8 cellular contexts compared by ENCODE assay signal in genomic region chr17:8190506-8190905, GRCh38. TPM values are rescaled to one million over a fixed set of nuclear protein-coding genes. Genes with fewer than 3 reads are reported as not detected.
DNase-seq lines count a peak whose midpoint lies in the region; ATAC-seq and TF ChIP-seq lines count a peak whose summit lies in the region.

No MANE protein-coding gene starts in this region.

- H2BK12ac ChIP-seq in neuronal stem cell (ENCODE audit: low read length) = no peak overlapping the region

- H3K4me3 ChIP-seq in CD8-positive, alpha-beta T cell (ENCODE audit: low read depth, low read length) = peak overlapping the region; percentile 32
- H3K4me3 ChIP-seq in NT2/D1 (ENCODE audit: insufficient read length, low read depth) (no peak overlapping the region), neuronal stem cell (ENCODE audit: low read length in 2 of 2) (peak overlapping the region in 1 of 2 donors; percentile 69)
- peak overlapping the region; percentile 23 for H3K4me3 ChIP-seq in effector memory CD4-positive, alpha-beta T cell (ENCODE audit: insufficient read depth, low read depth, low read length, poor library complexity, severe bottlenecking)

- no peak overlapping the region for H3K14ac ChIP-seq in neuronal stem cell (ENCODE audit: low read length)

- peaks cover 9% of the 10 kb centered on the region for H3K79me1 ChIP-seq in neuronal stem cell (ENCODE audit: low read depth, low read length)

- H3K9ac ChIP-seq in NT2/D1 (ENCODE audit: insufficient read length, low read depth) (peak overlapping the region; percentile 50), neuronal stem cell (ENCODE audit: low read depth, low read length, poor library complexity) (no peak overlapping the region)

- H4K91ac ChIP-seq in neuronal stem cell (ENCODE audit: low read depth, low read length, poor library complexity) = no peak overlapping the region

- H3K18ac ChIP-seq in neuronal stem cell (ENCODE audit: low read length) = no peak overlapping the region

- POLR2A ChIA-PET in CD8-positive, alpha-beta T cell (lab: Charles Lee) = interaction anchor here (0.9 to 10.4 kb wide), 10 partner anchors 9 to 105 kb away, joined by 3 to 213 read pairs (median 14); partner anchors contain the start of genes AURKB, CTC1, PFAS and RANGRF

- H3K27me3 Mint-ChIP-seq in CD8-positive, alpha-beta T cell (ENCODE audit: low read depth) = no peaks in the 10 kb centered on the region

- no peaks in the 10 kb centered on the region for H3K9me3 ChIP-seq in CD8-positive, alpha-beta T cell (ENCODE audit: low read length)
- no peaks in the 10 kb centered on the region for H3K9me3 ChIP-seq in NT2/D1 (ENCODE audit: insufficient read depth, low read length)
- H3K9me3 ChIP-seq in effector memory CD4-positive, alpha-beta T cell (ENCODE audit: control insufficient read depth, low read length) = no peaks in the 10 kb centered on the region
- H3K9me3 ChIP-seq in neuronal stem cell (replicated peaks in 1 of 2; ENCODE audit: control insufficient read depth in 2 of 2, insufficient read depth in 1 of 2, low read depth in 1 of 2, low read length in 2 of 2) = no peaks in the 10 kb centered on the region

- H3K9me3 Mint-ChIP-seq in CD8-positive, alpha-beta T cell = no peaks in the 10 kb centered on the region

- H3K4me1 ChIP-seq in CD8-positive, alpha-beta T cell (ENCODE audit: insufficient read depth, low read length) = peaks cover 38% of the 10 kb centered on the region
- peaks cover 10% of the 10 kb centered on the region for H3K4me1 ChIP-seq in NT2/D1 (ENCODE audit: insufficient read depth, insufficient read length)
- H3K4me1 ChIP-seq in effector memory CD4-positive, alpha-beta T cell (ENCODE audit: control insufficient read depth, insufficient read depth, low read length, poor library complexity, severe bottlenecking) = peaks cover 34% of the 10 kb centered on the region
- peaks cover 20 to 24% of the 10 kb centered on the region in 2 donors for H3K4me1 ChIP-seq in neuronal stem cell (ENCODE audit: control insufficient read depth in 2 of 2, insufficient read depth in 1 of 2, low read depth in 1 of 2, low read length in 2 of 2)
- H3K4me1 ChIP-seq in foreskin keratinocyte = peaks cover 5% of the 10 kb centered on the region

- H3K36me3 ChIP-seq in CD8-positive, alpha-beta T cell (ENCODE audit: insufficient read depth, low read length) = no peaks in the 10 kb centered on the region
- H3K36me3 ChIP-seq in NT2/D1 (ENCODE audit: insufficient read depth, insufficient read length, low read length) (peaks cover 11% of the 10 kb centered on the region), neuronal stem cell (replicated peaks in 1 of 2; ENCODE audit: control insufficient read depth in 2 of 2, insufficient read depth in 2 of 2, low read length in 2 of 2) (no peaks in the 10 kb centered on the region)
- H3K36me3 ChIP-seq in effector memory CD4-positive, alpha-beta T cell (ENCODE audit: control insufficient read depth, insufficient read depth, low read length) = no peaks in the 10 kb centered on the region

- H4K8ac ChIP-seq in neuronal stem cell (ENCODE audit: low read depth, low read length) = no peak overlapping the region

- H3K4me2 ChIP-seq in neuronal stem cell (ENCODE audit: insufficient read depth, low read length, poor library complexity, severe bottlenecking) = peak overlapping the region; percentile 64

- CTCF ChIA-PET in CD8-positive, alpha-beta T cell (lab: Charles Lee) = interaction anchor here (0.8 to 7.5 kb wide), 8 partner anchors 14 to 110 kb away, joined by 3 to 69 read pairs (median 5); partner anchors contain the start of gene TMEM107

- no peak for ATAC-seq in CD8-positive, alpha-beta T cell
- ATAC-seq in GM19395 (IDR thresholded peaks at IDR 0.05; ENCODE audit: unreplicated experiment) (no peak), foreskin keratinocyte (no peak), HG03565 (IDR thresholded peaks at IDR 0.05; ENCODE audit: unreplicated experiment) (no peak)

- intact Hi-C loops in CD8-positive, alpha-beta T cell (cut with DNase I, micrococcal nuclease) = loop anchor here (1.0 kb wide), 4 partner anchors 10 to 105 kb away; partner anchors contain the start of genes RANGRF (in 1 of the 2) and SLC25A35 (in 1 of the 2)

- no peak overlapping the region for H2BK15ac ChIP-seq in neuronal stem cell (ENCODE audit: low read length)

- DNase-seq in CD8-positive, alpha-beta T cell = peak in 1 of 7 experiments; percentile 19
- no peak for DNase-seq in NT2/D1 (ENCODE audit: low read depth, low spot score)
- no peak for DNase-seq in effector memory CD4-positive, alpha-beta T cell
- no peak for DNase-seq in neuronal stem cell (ENCODE audit: low spot score)
- DNase-seq in DMS79 (lab: John Stamatoyannopoulos, UW) = no peak
- no peak for DNase-seq in foreskin keratinocyte

- H3K4me1 Mint-ChIP-seq in CD8-positive, alpha-beta T cell (ENCODE audit: low read depth) = peaks cover 13% of the 10 kb centered on the region

- peak overlapping the region; percentile 94 for H3K27ac Mint-ChIP-seq in CD8-positive, alpha-beta T cell

- no peak for TF ChIP-seq CTCF in CD8-positive, alpha-beta T cell (IDR thresholded peaks at IDR 0.05)
- TF ChIP-seq CTCF in foreskin keratinocyte (conservative IDR thresholded peaks at IDR 0.05) = no peak

- H3K23ac ChIP-seq in neuronal stem cell (ENCODE audit: low read depth, low read length, poor library complexity) = no peak overlapping the region

- H2BK120ac ChIP-seq in neuronal stem cell (ENCODE audit: low read depth, low read length) = no peak overlapping the region

- H2BK5ac ChIP-seq in neuronal stem cell (ENCODE audit: low read length) = no peak overlapping the region

- WGBS in neuronal stem cell (ENCODE audit: extremely low coverage in 2 of 2, insufficient read length in 2 of 2, insufficient replicate concordance in 1 of 2), 2 donors = no CpG with 5 or more reads among the region's 6 CpGs

- H2AK5ac ChIP-seq in neuronal stem cell (ENCODE audit: low read depth, low read length) = no peak overlapping the region

- H3K27me3 ChIP-seq in CD8-positive, alpha-beta T cell (ENCODE audit: insufficient read depth, low read length) = no peaks in the 10 kb centered on the region
- H3K27me3 ChIP-seq in NT2/D1 (ENCODE audit: insufficient read depth, insufficient read length) = peaks cover 9% of the 10 kb centered on the region
- no peaks in the 10 kb centered on the region for H3K27me3 ChIP-seq in effector memory CD4-positive, alpha-beta T cell (replicated peaks; ENCODE audit: control insufficient read depth, insufficient read depth, low read length, poor library complexity, severe bottlenecking)
- H3K27me3 ChIP-seq in neuronal stem cell (ENCODE audit: control insufficient read depth in 3 of 3, insufficient read depth in 3 of 3, low read depth in 1 of 3, low read length in 3 of 3) = peaks cover 0 to 16% (median 3%) of the 10 kb centered on the region in 3 experiments
- H3K27me3 ChIP-seq in foreskin keratinocyte = no peaks in the 10 kb centered on the region

- no peak overlapping the region for H3K4ac ChIP-seq in neuronal stem cell (ENCODE audit: low read length)

- no peak overlapping the region for H3K27ac ChIP-seq in CD8-positive, alpha-beta T cell (ENCODE audit: low read depth, low read length)
- H3K27ac ChIP-seq in effector memory CD4-positive, alpha-beta T cell (ENCODE audit: insufficient read depth, low read length, poor library complexity, severe bottlenecking) = no peak overlapping the region
- H3K27ac ChIP-seq in neuronal stem cell (replicated peaks; ENCODE audit: low read length) (no peak overlapping the region), foreskin keratinocyte (no peak overlapping the region)

- H3K36me3 Mint-ChIP-seq in CD8-positive, alpha-beta T cell = no peaks in the 10 kb centered on the region

- H2AFZ ChIP-seq in neuronal stem cell (ENCODE audit: low read length) = peak overlapping the region; percentile 94

- peak overlapping the region; percentile 1 for H3K4me3 Mint-ChIP-seq in CD8-positive, alpha-beta T cell

RNA-seq across cellular contexts. Expression of gene BORCS6, which starts 0.5 kb away (rescaled TPM):
- 1 to 10 TPM; 6.1 to 6.7 TPM for total RNA-seq in CD8-positive, alpha-beta T cell
- polyA plus RNA-seq in neuronal stem cell (2013, experiment 1 of 2) = 1.8 TPM
- 1.7 TPM for polyA plus RNA-seq in neuronal stem cell (2013, experiment 2 of 2)
- total RNA-seq in foreskin keratinocyte = 8.0 and 8.5 TPM in 2 replicates
- 8.6 and 9.8 TPM in 2 replicates for polyA plus RNA-seq in foreskin keratinocyte

RNA-seq across cellular contexts. Expression of gene TMEM107, which starts 14.3 kb away (rescaled TPM):
- 10 to 100 TPM; 19.1 to 22.7 TPM for total RNA-seq in CD8-positive, alpha-beta T cell
- 14.8 TPM for polyA plus RNA-seq in neuronal stem cell (2013, experiment 1 of 2)
- polyA plus RNA-seq in neuronal stem cell (2013, experiment 2 of 2) = 15.2 TPM
- 23.0 and 24.9 TPM in 2 replicates for total RNA-seq in foreskin keratinocyte
- 24.1 and 25.4 TPM in 2 replicates for polyA plus RNA-seq in foreskin keratinocyte

RNA-seq across cellular contexts. Expression of gene AURKB, which starts 19.9 kb away (rescaled TPM):
- 1 to 10 TPM in 1 of 2 experiments, under 1 TPM in 1; 0.62 to 1.1 TPM for total RNA-seq in CD8-positive, alpha-beta T cell
- 213 TPM for polyA plus RNA-seq in neuronal stem cell (2013, experiment 1 of 2)
- 209 TPM for polyA plus RNA-seq in neuronal stem cell (2013, experiment 2 of 2)
- total RNA-seq in foreskin keratinocyte = 78.7 and 102 TPM in 2 replicates
- 96.4 and 131 TPM in 2 replicates for polyA plus RNA-seq in foreskin keratinocyte

RNA-seq across cellular contexts. Expression of gene VAMP2, which starts 27.8 kb away (rescaled TPM):
- total RNA-seq in CD8-positive, alpha-beta T cell = 100 to 1,000 TPM; 302 to 303 TPM
- 47.3 TPM for polyA plus RNA-seq in neuronal stem cell (2013, experiment 1 of 2)
- 45.3 TPM for polyA plus RNA-seq in neuronal stem cell (2013, experiment 2 of 2)
- total RNA-seq in foreskin keratinocyte = 5.5 and 6.9 TPM in 2 replicates
- polyA plus RNA-seq in foreskin keratinocyte = 15.2 and 17.7 TPM in 2 replicates

RNA-seq across cellular contexts. Expression of gene PER1, which starts 38.3 kb away (rescaled TPM):
- 1,000 to 10,000 TPM; 1,922 to 1,926 TPM for total RNA-seq in CD8-positive, alpha-beta T cell
- polyA plus RNA-seq in neuronal stem cell (2013, experiment 1 of 2) = 17.0 TPM
- 18.7 TPM for polyA plus RNA-seq in neuronal stem cell (2013, experiment 2 of 2)
- 25.8 and 28.2 TPM in 2 replicates for total RNA-seq in foreskin keratinocyte
- 15.2 and 19.9 TPM in 2 replicates for polyA plus RNA-seq in foreskin keratinocyte

Comparison
In these comparisons a context has a peak if more than half of its experiments do, and no peak if none do; other contexts are left out.
1. RNA of gene AURKB, which starts 19.9 kb away (total RNA-seq): 78.7 to 102 TPM in foreskin keratinocyte; 0.62 to 1.1 TPM in CD8-positive, alpha-beta T cell; every median in the first group is over 10 times any median in the second.